7 cellular contexts compared by ENCODE assay signal in the genomic region with DNA sequence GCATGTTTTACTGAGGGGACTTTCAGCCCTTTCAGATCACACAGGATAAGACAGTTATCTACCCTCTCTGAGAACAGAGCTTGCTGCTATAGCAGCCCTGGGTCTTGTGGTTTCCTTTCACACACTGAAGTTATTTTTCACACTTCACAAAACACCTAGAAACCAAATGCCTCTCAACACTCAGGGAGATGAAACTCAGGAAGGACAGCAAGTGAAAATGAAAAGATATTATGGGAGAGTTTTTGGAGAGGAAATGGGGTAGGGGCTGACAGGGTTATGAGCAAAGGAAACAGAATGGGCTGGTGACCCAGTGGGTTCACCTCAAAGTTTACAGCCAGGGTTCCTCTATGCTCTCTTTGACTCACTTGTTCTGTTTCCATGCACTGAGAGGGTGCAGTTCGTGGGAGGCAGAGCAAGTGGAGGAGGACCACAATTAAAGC. TPM values are rescaled to one million over a fixed set of nuclear protein-coding genes. Genes with fewer than 3 reads are reported as not detected.
A peak's percentile ranks its signal among the peaks of the same experiment; 100 is the strongest.
DNase-seq lines count a peak whose midpoint lies in the region; ATAC-seq and TF ChIP-seq lines count a peak whose summit lies in the region.

No MANE protein-coding gene starts in this region.

- no peak overlapping the region for H3K4me3 ChIP-seq in stomach

- intact Hi-C loops in stomach (cut with DNase I; ENCODE audit: low total_unique reads), result no loop called here
- intact Hi-C loops in Right ventricle myocardium inferior (cut with DNase I), result no loop called here

- DNase-seq in activated effector memory CD4-positive, alpha-beta T cell treated with anti-CD3 and anti-CD28 coated beads, Interleukin-2, amount 50 U/mL, for 16 hours, result peak; percentile 84
- DNase-seq in stomach (no peak), WTC11 (ENCODE audit: low spot score) (no peak), Right ventricle myocardium inferior (ENCODE audit: missing footprints) (no peak), substantia nigra (lab: John Stamatoyannopoulos, UW) (no peak)

- no peaks in the 10 kb centered on the region for H3K27me3 ChIP-seq in stomach

- POLR2A ChIA-PET in WTC11 (lab: Charles Lee), result no interaction called here

- no peaks in the 10 kb centered on the region for H3K4me1 Mint-ChIP-seq in WTC11

- no peak for TF ChIP-seq EP300 in stomach (IDR thresholded peaks at IDR 0.05)

- H3K9me3 ChIP-seq in stomach, result peaks cover 0 to 8% (median 2%) of the 10 kb centered on the region in 4 donors

- H3K27ac ChIP-seq in stomach (peak overlapping the region in 3 of 5 donors; percentile 2 to 69 (median 12)), substantia nigra (ENCODE audit: low read depth, low read length, poor library complexity, severe bottlenecking) (no peak overlapping the region)

- no peaks in the 10 kb centered on the region for H3K36me3 ChIP-seq in stomach

- H3K27me3 Mint-ChIP-seq in WTC11 (ENCODE audit: low read depth), result peaks cover 46% of the 10 kb centered on the region

- no peak overlapping the region for H3K4me3 Mint-ChIP-seq in WTC11

- ATAC-seq in GM19467 (IDR thresholded peaks at IDR 0.05; ENCODE audit: unreplicated experiment) (peak; percentile 84), HG03442 (IDR thresholded peaks at IDR 0.05; ENCODE audit: unreplicated experiment) (peak; percentile 81), WTC11 (no peak), Right ventricle myocardium inferior (no peak)

- H3K36me3 Mint-ChIP-seq in WTC11, result peaks cover 2% of the 10 kb centered on the region; the same call in 1 of the 2 replicates

- no peak overlapping the region for H3K27ac Mint-ChIP-seq in WTC11

- no peak for TF ChIP-seq POLR2A in stomach (IDR thresholded peaks at IDR 0.05)

- H3K4me1 ChIP-seq in stomach, result peaks cover 0 to 6% (median 2%) of the 10 kb centered on the region in 4 donors

- CTCF ChIA-PET in WTC11 (lab: Charles Lee), result no interaction called here

- peaks cover 20% of the 10 kb centered on the region for H3K9me3 Mint-ChIP-seq in WTC11

- TF ChIP-seq CTCF in stomach (IDR thresholded peaks at IDR 0.05) (no peak), WTC11 (IDR thresholded peaks at IDR 0.05) (no peak)

- 37 to 56% (median 39%) methylated on average over 1 of the region's 1 CpG for WGBS in stomach, 5 donors

TF ChIP-seq in WTC11, 78 proteins besides CTCF, POLR2A, EP300 and RAD21:
- TF ChIP-seq IRF2 (CRISPR knock-in tag; IDR thresholded peaks at IDR 0.05; ENCODE audit: borderline replicate concordance, low read depth) (no peak), NR1H2 (CRISPR knock-in tag; IDR thresholded peaks at IDR 0.05) (no peak), ZNF121 (CRISPR knock-in tag; IDR thresholded peaks at IDR 0.05) (no peak), NFYB (CRISPR knock-in tag; conservative IDR thresholded peaks at IDR 0.05; ENCODE audit: low read depth) (no peak), ZBTB21 (CRISPR knock-in tag; IDR thresholded peaks at IDR 0.05; ENCODE audit: borderline replicate concordance) (no peak), ZNF232 (CRISPR knock-in tag; IDR thresholded peaks at IDR 0.05) (no peak), NR2C2 (CRISPR knock-in tag; IDR thresholded peaks at IDR 0.05) (no peak), HMGA2 (CRISPR knock-in tag; IDR thresholded peaks at IDR 0.05) (no peak), SMAD3 (CRISPR knock-in tag; IDR thresholded peaks at IDR 0.05; ENCODE audit: borderline replicate concordance) (no peak), MYBL2 (CRISPR knock-in tag; IDR thresholded peaks at IDR 0.05) (no peak), ZNF512 (CRISPR knock-in tag; IDR thresholded peaks at IDR 0.05; ENCODE audit: borderline replicate concordance) (no peak), NFATC4 (CRISPR knock-in tag; IDR thresholded peaks at IDR 0.05) (no peak)
- TF ChIP-seq, protein P1, sequence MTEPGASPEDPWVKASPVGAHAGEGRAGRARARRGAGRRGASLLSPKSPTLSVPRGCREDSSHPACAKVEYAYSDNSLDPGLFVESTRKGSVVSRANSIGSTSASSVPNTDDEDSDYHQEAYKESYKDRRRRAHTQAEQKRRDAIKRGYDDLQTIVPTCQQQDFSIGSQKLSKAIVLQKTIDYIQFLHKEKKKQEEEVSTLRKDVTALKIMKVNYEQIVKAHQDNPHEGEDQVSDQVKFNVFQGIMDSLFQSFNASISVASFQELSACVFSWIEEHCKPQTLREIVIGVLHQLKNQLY (CRISPR knock-in tag; IDR thresholded peaks at IDR 0.05), result no peak
- TF ChIP-seq, protein P2, sequence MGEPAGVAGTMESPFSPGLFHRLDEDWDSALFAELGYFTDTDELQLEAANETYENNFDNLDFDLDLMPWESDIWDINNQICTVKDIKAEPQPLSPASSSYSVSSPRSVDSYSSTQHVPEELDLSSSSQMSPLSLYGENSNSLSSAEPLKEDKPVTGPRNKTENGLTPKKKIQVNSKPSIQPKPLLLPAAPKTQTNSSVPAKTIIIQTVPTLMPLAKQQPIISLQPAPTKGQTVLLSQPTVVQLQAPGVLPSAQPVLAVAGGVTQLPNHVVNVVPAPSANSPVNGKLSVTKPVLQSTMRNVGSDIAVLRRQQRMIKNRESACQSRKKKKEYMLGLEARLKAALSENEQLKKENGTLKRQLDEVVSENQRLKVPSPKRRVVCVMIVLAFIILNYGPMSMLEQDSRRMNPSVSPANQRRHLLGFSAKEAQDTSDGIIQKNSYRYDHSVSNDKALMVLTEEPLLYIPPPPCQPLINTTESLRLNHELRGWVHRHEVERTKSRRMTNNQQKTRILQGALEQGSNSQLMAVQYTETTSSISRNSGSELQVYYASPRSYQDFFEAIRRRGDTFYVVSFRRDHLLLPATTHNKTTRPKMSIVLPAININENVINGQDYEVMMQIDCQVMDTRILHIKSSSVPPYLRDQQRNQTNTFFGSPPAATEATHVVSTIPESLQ (CRISPR knock-in tag; IDR thresholded peaks at IDR 0.05), result no peak
- TF ChIP-seq, protein P3, sequence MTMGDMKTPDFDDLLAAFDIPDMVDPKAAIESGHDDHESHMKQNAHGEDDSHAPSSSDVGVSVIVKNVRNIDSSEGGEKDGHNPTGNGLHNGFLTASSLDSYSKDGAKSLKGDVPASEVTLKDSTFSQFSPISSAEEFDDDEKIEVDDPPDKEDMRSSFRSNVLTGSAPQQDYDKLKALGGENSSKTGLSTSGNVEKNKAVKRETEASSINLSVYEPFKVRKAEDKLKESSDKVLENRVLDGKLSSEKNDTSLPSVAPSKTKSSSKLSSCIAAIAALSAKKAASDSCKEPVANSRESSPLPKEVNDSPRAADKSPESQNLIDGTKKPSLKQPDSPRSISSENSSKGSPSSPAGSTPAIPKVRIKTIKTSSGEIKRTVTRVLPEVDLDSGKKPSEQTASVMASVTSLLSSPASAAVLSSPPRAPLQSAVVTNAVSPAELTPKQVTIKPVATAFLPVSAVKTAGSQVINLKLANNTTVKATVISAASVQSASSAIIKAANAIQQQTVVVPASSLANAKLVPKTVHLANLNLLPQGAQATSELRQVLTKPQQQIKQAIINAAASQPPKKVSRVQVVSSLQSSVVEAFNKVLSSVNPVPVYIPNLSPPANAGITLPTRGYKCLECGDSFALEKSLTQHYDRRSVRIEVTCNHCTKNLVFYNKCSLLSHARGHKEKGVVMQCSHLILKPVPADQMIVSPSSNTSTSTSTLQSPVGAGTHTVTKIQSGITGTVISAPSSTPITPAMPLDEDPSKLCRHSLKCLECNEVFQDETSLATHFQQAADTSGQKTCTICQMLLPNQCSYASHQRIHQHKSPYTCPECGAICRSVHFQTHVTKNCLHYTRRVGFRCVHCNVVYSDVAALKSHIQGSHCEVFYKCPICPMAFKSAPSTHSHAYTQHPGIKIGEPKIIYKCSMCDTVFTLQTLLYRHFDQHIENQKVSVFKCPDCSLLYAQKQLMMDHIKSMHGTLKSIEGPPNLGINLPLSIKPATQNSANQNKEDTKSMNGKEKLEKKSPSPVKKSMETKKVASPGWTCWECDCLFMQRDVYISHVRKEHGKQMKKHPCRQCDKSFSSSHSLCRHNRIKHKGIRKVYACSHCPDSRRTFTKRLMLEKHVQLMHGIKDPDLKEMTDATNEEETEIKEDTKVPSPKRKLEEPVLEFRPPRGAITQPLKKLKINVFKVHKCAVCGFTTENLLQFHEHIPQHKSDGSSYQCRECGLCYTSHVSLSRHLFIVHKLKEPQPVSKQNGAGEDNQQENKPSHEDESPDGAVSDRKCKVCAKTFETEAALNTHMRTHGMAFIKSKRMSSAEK (CRISPR knock-in tag; IDR thresholded peaks at IDR 0.05; ENCODE audit: borderline replicate concordance), result no peak
- TF ChIP-seq, protein P4, sequence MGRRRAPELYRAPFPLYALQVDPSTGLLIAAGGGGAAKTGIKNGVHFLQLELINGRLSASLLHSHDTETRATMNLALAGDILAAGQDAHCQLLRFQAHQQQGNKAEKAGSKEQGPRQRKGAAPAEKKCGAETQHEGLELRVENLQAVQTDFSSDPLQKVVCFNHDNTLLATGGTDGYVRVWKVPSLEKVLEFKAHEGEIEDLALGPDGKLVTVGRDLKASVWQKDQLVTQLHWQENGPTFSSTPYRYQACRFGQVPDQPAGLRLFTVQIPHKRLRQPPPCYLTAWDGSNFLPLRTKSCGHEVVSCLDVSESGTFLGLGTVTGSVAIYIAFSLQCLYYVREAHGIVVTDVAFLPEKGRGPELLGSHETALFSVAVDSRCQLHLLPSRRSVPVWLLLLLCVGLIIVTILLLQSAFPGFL (CRISPR knock-in tag; IDR thresholded peaks at IDR 0.05; ENCODE audit: borderline replicate concordance), result no peak

RNA-seq across cellular contexts. Expression of gene GIMAP2, which starts 17.0 kb away (rescaled TPM):
- total RNA-seq in stomach (1 to 10 TPM in 3 of 5 donors, under 1 TPM in 1, not detected in 1; 0.58 to 8.3 (median 3.6) TPM), WTC11 (2021) (0.15 to 0.37 TPM (median 0.18 TPM) in 3 replicates), Right ventricle myocardium inferior (6.2 TPM)
- 1 to 10 TPM; 2.6 to 5.3 (median 4.4) TPM for polyA plus RNA-seq in stomach

RNA-seq across cellular contexts. Expression of gene GIMAP6, which starts 36.3 kb away (rescaled TPM):
- total RNA-seq in stomach (10 to 100 TPM in 2 of 5 donors, 1 to 10 TPM in 2, under 1 TPM in 1; 0.89 to 18.4 (median 5.8) TPM), WTC11 (2021) (0.13 to 0.18 TPM (median 0.14 TPM) in 3 replicates), Right ventricle myocardium inferior (33.5 TPM)
- polyA plus RNA-seq in stomach, result 10 to 100 TPM in 1 of 3 donors, 1 to 10 TPM in 2; 5.6 to 10.2 (median 6.2) TPM

RNA-seq across cellular contexts. Expression of gene GIMAP1, which starts 47.9 kb away (rescaled TPM):
- 1 to 10 TPM in 3 of 5 donors, under 1 TPM in 1, not detected in 1; 0.45 to 5.8 (median 4.7) TPM for total RNA-seq in stomach
- 1 to 10 TPM; 2.3 to 2.7 (median 2.4) TPM for polyA plus RNA-seq in stomach
- 0.05 to 0.09 TPM in 2 of 3 replicates, not detected in the other for total RNA-seq in WTC11 (2021)
- total RNA-seq in Right ventricle myocardium inferior, result 5.8 TPM

Comparison
In these comparisons a context has a peak if more than half of its experiments do, and no peak if none do; other contexts are left out.
1. ATAC-seq: peak in GM19467 (single experiment) and HG03442 (single experiment); none in WTC11 (single experiment) and Right ventricle myocardium inferior (single experiment).